Comparison of ENCODE assay signal across 1 cellular context in genomic region chr5:944621-944927, GRCh38.
TF ChIP-seq lines count a peak whose summit lies in the region.

No MANE protein-coding gene starts in this region.

TF ChIP-seq in HepG2, 621 proteins besides CTCF, POLR2A, EP300 and RAD21:
- TF ChIP-seq SMAD9 (CRISPR knock-in tag; IDR thresholded peaks at IDR 0.05) (no peak), MNT (IDR thresholded peaks at IDR 0.05) (peak; percentile 47; the same call in 1 of the 2 replicates), ZNF263 (CRISPR knock-in tag; IDR thresholded peaks at IDR 0.05) (peak; percentile 84; the same call in 1 of the 2 replicates)
